Comparison of ENCODE assay signal across 11 cellular contexts in the genomic region with DNA sequence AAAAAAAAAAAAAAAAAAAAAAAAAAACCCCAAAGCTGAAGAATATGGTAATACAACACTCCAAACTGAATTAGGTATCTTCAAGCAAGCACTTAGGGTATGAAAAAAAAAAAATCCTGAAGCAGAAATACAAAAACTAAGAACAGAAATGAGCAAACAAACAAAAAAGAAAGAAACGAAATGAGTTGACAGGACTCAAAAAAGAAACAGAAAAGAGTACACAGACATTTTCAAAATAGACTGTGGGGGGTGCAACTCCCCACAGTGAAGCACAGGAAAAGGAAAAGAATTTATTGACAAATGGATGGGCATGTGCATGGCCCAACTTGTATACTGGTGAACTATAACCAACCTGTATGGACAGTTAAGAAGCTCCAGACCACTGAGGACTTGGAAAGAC. TPM values are rescaled to one million over a fixed set of nuclear protein-coding genes. Genes with fewer than 3 reads are reported as not detected.
DNase-seq lines count a peak whose midpoint lies in the region; ATAC-seq and TF ChIP-seq lines count a peak whose summit lies in the region.
"Had no signal": no experiment of that assay in that cellular context is flagged by ENCODE, and none has a peak within 500 bp of the region (broad histone marks: within the 10 kb centered on the region; RNA-seq: fewer than 3 reads in every experiment).

No MANE protein-coding gene starts in this region.

- H3K4me3 Mint-ChIP-seq in natural killer cell treated with Interleukin-12 subunit alpha and Interleukin-12 subunit beta and Interleukin-15 and Interleukin-18, amount 100 ng/mL, for 72 hours = peak overlapping the region; percentile 29
- H3K4me3 Mint-ChIP-seq in natural killer cell = no peak overlapping the region
- peak overlapping the region; percentile 53 for H3K4me3 Mint-ChIP-seq in T-helper 2 cell treated with Interferon-gamma antibody and Interleukin-4, amounts not matched to agents 5 μg/mL and 100 μg/mL, for 36 hours

- peak; percentile 69 to 80 for ATAC-seq in natural killer cell treated with Interleukin-12 subunit alpha and Interleukin-12 subunit beta and Interleukin-15 and Interleukin-18, amount 100 ng/mL, for 72 hours
- no peak for ATAC-seq in natural killer cell
- ATAC-seq in HG02870 (IDR thresholded peaks at IDR 0.05; ENCODE audit: unreplicated experiment) = peak; percentile 71

- H3K27me3 Mint-ChIP-seq in natural killer cell treated with Interleukin-12 subunit alpha and Interleukin-12 subunit beta and Interleukin-15 and Interleukin-18, amount 100 ng/mL, for 72 hours = no peaks in the 10 kb centered on the region
- H3K27me3 Mint-ChIP-seq in natural killer cell (ENCODE audit: low read depth in 2 of 2) = no peaks in the 10 kb centered on the region
- no peaks in the 10 kb centered on the region for H3K27me3 Mint-ChIP-seq in T-helper 2 cell treated with Interferon-gamma antibody and Interleukin-4, amounts not matched to agents 5 μg/mL and 100 μg/mL, for 36 hours (ENCODE audit: low read depth)

- no peak for DNase-seq in natural killer cell treated with Interleukin-12 subunit alpha and Interleukin-12 subunit beta and Interleukin-15 and Interleukin-18, amount 100 ng/mL, for 72 hours (ENCODE audit: low spot score)
- no peak for DNase-seq in natural killer cell
- DNase-seq in T-helper 2 cell treated with Interferon-gamma antibody and Interleukin-4, amounts not matched to agents 5 μg/mL and 100 μg/mL, for 36 hours (ENCODE audit: low spot score) = no peak
- no peak for DNase-seq in pons (ENCODE audit: low spot score)
- no peak for DNase-seq in HuH-7.5 (ENCODE audit: low spot score)
- DNase-seq in NCI-H187 treated with DMSO at 0.1 percent for 48 hours (lab: John Stamatoyannopoulos, UW) = no peak
- DNase-seq in retina = no peak
- DNase-seq: mammary epithelial cell, NCI-H345, RPMI8226 had no signal

- intact Hi-C loops in natural killer cell (cut with micrococcal nuclease) = no loop called here

- H3K27ac Mint-ChIP-seq in natural killer cell treated with Interleukin-12 subunit alpha and Interleukin-12 subunit beta and Interleukin-15 and Interleukin-18, amount 100 ng/mL, for 72 hours = peak overlapping the region; percentile 40 to 68
- H3K27ac Mint-ChIP-seq in natural killer cell = no peak overlapping the region
- H3K27ac Mint-ChIP-seq in T-helper 2 cell treated with Interferon-gamma antibody and Interleukin-4, amounts not matched to agents 5 μg/mL and 100 μg/mL, for 36 hours = peak overlapping the region; percentile 80

- H3K9me3 Mint-ChIP-seq in natural killer cell treated with Interleukin-12 subunit alpha and Interleukin-12 subunit beta and Interleukin-15 and Interleukin-18, amount 100 ng/mL, for 72 hours = no peaks in the 10 kb centered on the region
- H3K9me3 Mint-ChIP-seq in natural killer cell = no peaks in the 10 kb centered on the region
- no peaks in the 10 kb centered on the region for H3K9me3 Mint-ChIP-seq in T-helper 2 cell treated with Interferon-gamma antibody and Interleukin-4, amounts not matched to agents 5 μg/mL and 100 μg/mL, for 36 hours

- TF ChIP-seq CTCF in natural killer cell (IDR thresholded peaks at IDR 0.05) = no peak

- peaks cover 53 to 56% of the 10 kb centered on the region in 2 donors for H3K4me1 Mint-ChIP-seq in natural killer cell treated with Interleukin-12 subunit alpha and Interleukin-12 subunit beta and Interleukin-15 and Interleukin-18, amount 100 ng/mL, for 72 hours (ENCODE audit: low read depth in 2 of 2)
- peaks cover 23 to 55% of the 10 kb centered on the region in 2 donors for H3K4me1 Mint-ChIP-seq in natural killer cell
- H3K4me1 Mint-ChIP-seq in T-helper 2 cell treated with Interferon-gamma antibody and Interleukin-4, amounts not matched to agents 5 μg/mL and 100 μg/mL, for 36 hours (ENCODE audit: low read depth) = peaks cover 56% of the 10 kb centered on the region

- peaks cover 4% of the 10 kb centered on the region for H3K36me3 Mint-ChIP-seq in natural killer cell treated with Interleukin-12 subunit alpha and Interleukin-12 subunit beta and Interleukin-15 and Interleukin-18, amount 100 ng/mL, for 72 hours
- H3K36me3 Mint-ChIP-seq in natural killer cell = no peaks in the 10 kb centered on the region
- H3K36me3 Mint-ChIP-seq in T-helper 2 cell treated with Interferon-gamma antibody and Interleukin-4, amounts not matched to agents 5 μg/mL and 100 μg/mL, for 36 hours (ENCODE audit: low read depth) = peaks cover 40% of the 10 kb centered on the region

RNA-seq across cellular contexts. Expression of gene RPS6KA5, which starts 24.6 kb away (rescaled TPM):
- 10 to 100 TPM; 20.5 to 47.5 TPM for total RNA-seq in natural killer cell treated with Interleukin-12 subunit alpha and Interleukin-12 subunit beta and Interleukin-15 and Interleukin-18, amount 100 ng/mL, for 72 hours
- 10 to 100 TPM; 24.1 to 28.5 (median 27.9) TPM for total RNA-seq in natural killer cell

Comparison
In these comparisons a context has a peak if more than half of its experiments do, and no peak if none do; other contexts are left out.
1. ATAC-seq: peak in natural killer cell treated with Interleukin-12 subunit alpha and Interleukin-12 subunit beta and Interleukin-15 and Interleukin-18, amount 100 ng/mL, for 72 hours (2 of 2) and HG02870 (single experiment); none in natural killer cell (0 of 3).
2. H3K27ac Mint-ChIP-seq: peak in natural killer cell treated with Interleukin-12 subunit alpha and Interleukin-12 subunit beta and Interleukin-15 and Interleukin-18, amount 100 ng/mL, for 72 hours (2 of 2) and T-helper 2 cell treated with Interferon-gamma antibody and Interleukin-4, amounts not matched to agents 5 μg/mL and 100 μg/mL, for 36 hours (single experiment); none in natural killer cell (0 of 2).